ENCODE assay signal across 26 cellular contexts in genomic region chr13:39186205-39186880, GRCh38.
DNase-seq lines count a peak whose midpoint lies in the region; ATAC-seq and TF ChIP-seq lines count a peak whose summit lies in the region.
"Had no signal": no experiment of that assay in that cellular context is flagged by ENCODE, and none has a peak within 500 bp of the region (broad histone marks: within the 10 kb centered on the region; RNA-seq: fewer than 3 reads in every experiment).

No MANE protein-coding gene starts in this region.

- H3K36me3 ChIP-seq in heart left ventricle (no peaks in the 10 kb centered on the region), uterus (no peaks in the 10 kb centered on the region)

- TF ChIP-seq POLR2A in heart left ventricle (IDR thresholded peaks at IDR 0.05) (no peak), uterus (IDR thresholded peaks at IDR 0.05) (no peak)

- no peaks in the 10 kb centered on the region for H3K4me1 Mint-ChIP-seq in immature natural killer cell
- H3K4me1 Mint-ChIP-seq: activated CD4-positive, alpha-beta T cell treated with anti-CD3 and anti-CD28 coated beads, Interleukin-2, amount 10 ng/mL, durations not matched to agents 7 days and 5 days; CD4-positive, CD25-positive, alpha-beta regulatory T cell; naive B cell had no signal

- no peak for TF ChIP-seq CTCF in heart left ventricle (IDR thresholded peaks at IDR 0.05)
- no peak for TF ChIP-seq CTCF in uterus (IDR thresholded peaks at IDR 0.05)

- H3K36me3 Mint-ChIP-seq in immature natural killer cell, result no peaks in the 10 kb centered on the region
- H3K36me3 Mint-ChIP-seq: CD4-positive, CD25-positive, alpha-beta regulatory T cell; naive B cell had no signal

- ATAC-seq in heart left ventricle (peak in 3 of 4 donors; percentile 53 to 80 (median 66)), GM18498 (IDR thresholded peaks at IDR 0.05; ENCODE audit: unreplicated experiment) (no peak), GM18868 (IDR thresholded peaks at IDR 0.05; ENCODE audit: unreplicated experiment) (no peak)
- ATAC-seq: left colon; stimulated activated naive CD8-positive, alpha-beta T cell treated with anti-CD3 and anti-CD28 coated beads, Interleukin-15, Interleukin-2, amounts not matched to agents 100 U/mL and 50 U/mL, for 24 hours had no signal

- H3K27me3 ChIP-seq in heart left ventricle, result no peaks in the 10 kb centered on the region
- H3K27me3 ChIP-seq in uterus, result no peaks in the 10 kb centered on the region

- H3K9me3 ChIP-seq in heart left ventricle (no peaks in the 10 kb centered on the region), uterus (no peaks in the 10 kb centered on the region)

- no peak overlapping the region for H3K27ac Mint-ChIP-seq in immature natural killer cell
- H3K27ac Mint-ChIP-seq: activated CD4-positive, alpha-beta T cell treated with anti-CD3 and anti-CD28 coated beads, Interleukin-2, amount 10 ng/mL, durations not matched to agents 7 days and 5 days; activated naive CD4-positive, alpha-beta T cell treated with anti-CD3 and anti-CD28 coated beads for 36 hours; CD4-positive, CD25-positive, alpha-beta regulatory T cell; endodermal cell; naive B cell had no signal

- peak overlapping the region in 10 of 12 donors; percentile 9 to 75 (median 52) for H3K27ac ChIP-seq in heart left ventricle
- H3K27ac ChIP-seq in uterus, result peak overlapping the region in 1 of 2 donors; percentile 54

- 59 to 72% (median 70%) methylated on average over 2 of the region's 2 CpGs for WGBS in heart left ventricle, 4 donors

- intact Hi-C loops in heart left ventricle (cut with DNase I), result no loop called here
- intact Hi-C loops in uterus (cut with DNase I; ENCODE audit: low total_unique reads), result no loop called here

- H3K4me3 ChIP-seq in heart left ventricle (no peak overlapping the region), uterus (no peak overlapping the region)

- peaks cover 0 to 10% (median 1%) of the 10 kb centered on the region in 6 donors for H3K9me3 Mint-ChIP-seq in immature natural killer cell
- H3K9me3 Mint-ChIP-seq: activated CD4-positive, alpha-beta T cell treated with anti-CD3 and anti-CD28 coated beads, Interleukin-2, amount 10 ng/mL, durations not matched to agents 7 days and 5 days; activated naive CD4-positive, alpha-beta T cell treated with anti-CD3 and anti-CD28 coated beads for 36 hours; endodermal cell; naive B cell had no signal

- H3K4me1 ChIP-seq in heart left ventricle (peaks cover 0 to 28% (median 0%) of the 10 kb centered on the region in 12 donors), uterus (no peaks in the 10 kb centered on the region)

- peak; percentile 15 for DNase-seq in NCI-H1105 treated with DMSO at 0.1 percent for 48 hours (lab: John Stamatoyannopoulos, UW)
- no peak for DNase-seq in NCI-H1105 (lab: John Stamatoyannopoulos, UW)
- DNase-seq in heart left ventricle, result peak in 1 of 5 donors; percentile 13
- DNase-seq in pons (ENCODE audit: low spot score), result peak; percentile 3
- DNase-seq in uterus, result peak; percentile 18 to 25
- DNase-seq in immature natural killer cell, result no peak
- DNase-seq: 8988T; activated CD4-positive, alpha-beta T cell treated with anti-CD3 and anti-CD28 coated beads, Interleukin-2, amount 10 ng/mL, durations not matched to agents 7 days and 5 days; activated naive CD4-positive, alpha-beta T cell treated with anti-CD3 and anti-CD28 coated beads for 36 hours; amniotic stem cell; CD4-positive, CD25-positive, alpha-beta regulatory T cell; EL; endodermal cell; head of caudate nucleus; KG1; left colon; naive B cell; NCI-H1930; NCI-H774; occipital lobe; stimulated activated CD4-positive, alpha-beta T cell treated with anti-CD3 and anti-CD28 coated beads, Interleukin-4, amount 100 ng/mL, for 4 hours; stimulated activated naive CD8-positive, alpha-beta T cell treated with anti-CD3 and anti-CD28 coated beads, Interleukin-15, Interleukin-2, amounts not matched to agents 100 U/mL and 50 U/mL, for 24 hours; T-helper 9 cell; trophoblast cell had no signal

- H3K27me3 Mint-ChIP-seq in immature natural killer cell (ENCODE audit: low read depth in 3 of 3), result peaks cover 2 to 4% (median 4%) of the 10 kb centered on the region in 3 donors
- H3K27me3 Mint-ChIP-seq: CD4-positive, CD25-positive, alpha-beta regulatory T cell had no signal

- H3K4me3 Mint-ChIP-seq in immature natural killer cell, result no peak overlapping the region
- H3K4me3 Mint-ChIP-seq: activated CD4-positive, alpha-beta T cell treated with anti-CD3 and anti-CD28 coated beads, Interleukin-2, amount 10 ng/mL, durations not matched to agents 7 days and 5 days; activated naive CD4-positive, alpha-beta T cell treated with anti-CD3 and anti-CD28 coated beads for 36 hours; CD4-positive, CD25-positive, alpha-beta regulatory T cell; endodermal cell; naive B cell had no signal

Comparison
In these comparisons a context has a peak if more than half of its experiments do, and no peak if none do; other contexts are left out.
1. DNase-seq: peak in NCI-H1105 treated with DMSO at 0.1 percent for 48 hours (single experiment), pons (single experiment) and uterus (2 of 2); none in NCI-H1105 (single experiment) and immature natural killer cell (0 of 3).
2. ATAC-seq: peak in heart left ventricle (3 of 4); none in GM18498 (single experiment) and GM18868 (single experiment).